8 cellular contexts compared by ENCODE assay signal in genomic region chr4:148444296-148445070, GRCh38. TPM values are rescaled to one million over a fixed set of nuclear protein-coding genes. Genes with fewer than 3 reads are reported as not detected.
DNase-seq lines count a peak whose midpoint lies in the region; ATAC-seq and TF ChIP-seq lines count a peak whose summit lies in the region.

No MANE protein-coding gene starts in this region.

- DNase-seq in AG04450 (ENCODE audit: low read depth, low spot score), result no peak
- peak; percentile 19 for DNase-seq in activated T-cell treated with anti-CD3 and anti-CD28 coated beads for 4 hours
- DNase-seq in esophagus squamous epithelium (lab: John Stamatoyannopoulos, UW), result no peak
- peak; percentile 26 for DNase-seq in natural killer cell
- peak; percentile 51 to 57 for DNase-seq in stimulated activated naive CD8-positive, alpha-beta T cell treated with anti-CD3 and anti-CD28 coated beads, Interleukin-15, amount 100 ng/mL, for 72 hours
- no peak for DNase-seq in UCSD-AML1 (lab: John Stamatoyannopoulos, UW; ENCODE audit: unreplicated experiment)

- no peaks in the 10 kb centered on the region for H3K36me3 ChIP-seq in HUES48 (ENCODE audit: control insufficient read depth, insufficient read depth, low read length)
- H3K36me3 ChIP-seq in esophagus squamous epithelium, result no peaks in the 10 kb centered on the region

- CTCF ChIA-PET in AG04450 (lab: Charles Lee), result no interaction called here

- H3K4me1 Mint-ChIP-seq in natural killer cell, result peaks cover 28 to 29% of the 10 kb centered on the region in 2 donors
- peaks cover 42% of the 10 kb centered on the region for H3K4me1 Mint-ChIP-seq in stimulated activated naive CD8-positive, alpha-beta T cell treated with anti-CD3 and anti-CD28 coated beads, Interleukin-15, amount 100 ng/mL, for 72 hours

- H3K4me3 ChIP-seq in AG04450 (ENCODE audit: low read depth, low read length), result peak overlapping the region; percentile 54
- peak overlapping the region; percentile 62 for H3K4me3 ChIP-seq in HUES48 (ENCODE audit: low read depth, low read length)
- peak overlapping the region; percentile 82 to 92 (median 90) for H3K4me3 ChIP-seq in esophagus squamous epithelium

- POLR2A ChIA-PET in AG04450 (lab: Yijun Ruan, JAX), result no interaction called here

- no peak overlapping the region for H3K27ac ChIP-seq in AG04450 (ENCODE audit: low read depth, low read length)
- H3K27ac ChIP-seq in HUES48 (ENCODE audit: low read depth, low read length), result no peak overlapping the region
- peak overlapping the region; percentile 53 to 95 (median 92) for H3K27ac ChIP-seq in esophagus squamous epithelium

- no peak for TF ChIP-seq POLR2A in esophagus squamous epithelium (IDR thresholded peaks at IDR 0.05)

- peaks cover 28% of the 10 kb centered on the region for H3K4me1 ChIP-seq in HUES48 (ENCODE audit: control insufficient read depth, insufficient read depth, low read length)
- H3K4me1 ChIP-seq in esophagus squamous epithelium, result peaks cover 0 to 66% (median 6%) of the 10 kb centered on the region in 3 donors

- no peak overlapping the region for H3K9ac ChIP-seq in HUES48 (ENCODE audit: low read depth, low read length)

- intact Hi-C loops in esophagus squamous epithelium (cut with DNase I) (no loop called here), natural killer cell (cut with micrococcal nuclease) (loop anchor here (10.0 kb wide), 1 partner anchor 390 kb away; no protein-coding TSS in a partner anchor)

- peak overlapping the region; percentile 86 for H3K4me3 Mint-ChIP-seq in natural killer cell
- peak overlapping the region; percentile 95 to 100 for H3K4me3 Mint-ChIP-seq in stimulated activated naive CD8-positive, alpha-beta T cell treated with anti-CD3 and anti-CD28 coated beads, Interleukin-15, amount 100 ng/mL, for 72 hours

- H3K36me3 Mint-ChIP-seq in natural killer cell, result no peaks in the 10 kb centered on the region

- no peaks in the 10 kb centered on the region for H3K9me3 Mint-ChIP-seq in natural killer cell
- no peaks in the 10 kb centered on the region for H3K9me3 Mint-ChIP-seq in stimulated activated naive CD8-positive, alpha-beta T cell treated with anti-CD3 and anti-CD28 coated beads, Interleukin-15, amount 100 ng/mL, for 72 hours

- H3K27me3 ChIP-seq in AG04450 (ENCODE audit: control insufficient read depth, insufficient read depth, low read length), result peaks cover 62% of the 10 kb centered on the region
- H3K27me3 ChIP-seq in HUES48 (ENCODE audit: control insufficient read depth, insufficient read depth, low read length), result peaks cover 59% of the 10 kb centered on the region
- H3K27me3 ChIP-seq in esophagus squamous epithelium, result peaks cover 0 to 24% (median 0%) of the 10 kb centered on the region in 4 donors

- ATAC-seq in natural killer cell (peak in 1 of 3 donors; percentile 8), HG03108 (IDR thresholded peaks at IDR 0.05; ENCODE audit: unreplicated experiment) (no peak)
- ATAC-seq in stimulated activated naive CD8-positive, alpha-beta T cell treated with anti-CD3 and anti-CD28 coated beads, Interleukin-15, amount 100 ng/mL, for 72 hours, result peak; percentile 3

- H3K9me3 ChIP-seq in AG04450 (ENCODE audit: control insufficient read depth, insufficient read depth, low read length) (peaks cover 5% of the 10 kb centered on the region; the same call in 1 of the 2 replicates), HUES48 (ENCODE audit: control insufficient read depth, insufficient read depth, low read length) (no peaks in the 10 kb centered on the region), esophagus squamous epithelium (no peaks in the 10 kb centered on the region)

- H3K27ac Mint-ChIP-seq in natural killer cell, result peak overlapping the region in 1 of 2 donors; percentile 95
- peak overlapping the region; percentile 69 to 80 for H3K27ac Mint-ChIP-seq in stimulated activated naive CD8-positive, alpha-beta T cell treated with anti-CD3 and anti-CD28 coated beads, Interleukin-15, amount 100 ng/mL, for 72 hours

- TF ChIP-seq CTCF in AG04450 (IDR thresholded peaks at IDR 0.05; ENCODE audit: low read depth, low read length) (no peak), esophagus squamous epithelium (IDR thresholded peaks at IDR 0.05) (no peak), natural killer cell (IDR thresholded peaks at IDR 0.05) (no peak)

- H3K27me3 Mint-ChIP-seq in natural killer cell (ENCODE audit: low read depth in 2 of 2), result peaks cover 18 to 23% of the 10 kb centered on the region in 2 donors
- H3K27me3 Mint-ChIP-seq in stimulated activated naive CD8-positive, alpha-beta T cell treated with anti-CD3 and anti-CD28 coated beads, Interleukin-15, amount 100 ng/mL, for 72 hours, result no peaks in the 10 kb centered on the region

- 0% methylated on average over 13 of the region's 89 CpGs for WGBS in esophagus squamous epithelium, 2 donors

RNA-seq across cellular contexts. Expression of gene NR3C2, which starts 2.3 kb away (rescaled TPM):
- 0.10 and 0.14 TPM in 2 replicates for polyA plus RNA-seq in AG04450 (2011; rRNA removed)
- 0.26 and 0.37 TPM in 2 replicates for polyA minus RNA-seq in AG04450 (2011; rRNA and poly(A)+ RNA removed)
- total RNA-seq in esophagus squamous epithelium (1 to 10 TPM; 1.2 to 5.3 (median 2.3) TPM), natural killer cell (1 to 10 TPM; 4.2 to 8.6 (median 6.3) TPM)

Comparison
In these comparisons a context has a peak if more than half of its experiments do, and no peak if none do; other contexts are left out.
1. DNase-seq: peak in activated T-cell treated with anti-CD3 and anti-CD28 coated beads for 4 hours (single experiment), natural killer cell (single experiment) and stimulated activated naive CD8-positive, alpha-beta T cell treated with anti-CD3 and anti-CD28 coated beads, Interleukin-15, amount 100 ng/mL, for 72 hours (2 of 2); none in AG04450 (single experiment), esophagus squamous epithelium (single experiment) and UCSD-AML1 (single experiment).
2. H3K27ac ChIP-seq: peak in esophagus squamous epithelium (4 of 4); none in AG04450 (single experiment) and HUES48 (single experiment).
3. Peak in every context shown above with its lines, with median percentiles within 50 percentile points of each other: H3K4me3 ChIP-seq.